In genomic region chr2:1649103-1649870, GRCh38 we compare ENCODE assay signal across 1 cellular context.
TF ChIP-seq lines count a peak whose summit lies in the region.

No MANE protein-coding gene starts in this region.

TF ChIP-seq in PFSK-1, 5 proteins besides CTCF, POLR2A, EP300 and RAD21 (continued from another document):
- TF ChIP-seq REST (IDR thresholded peaks at IDR 0.05; ENCODE audit: insufficient read depth in 1 of 2, low read depth in 2 of 2, low read length in 2 of 2) (no peak), TAF1 (IDR thresholded peaks at IDR 0.05; ENCODE audit: borderline replicate concordance, insufficient read depth, low read length) (no peak), FOXP2 (optimal IDR thresholded peaks at IDR 0.05; ENCODE audit: borderline replicate concordance, extremely low read depth, extremely low read length, insufficient read depth) (no peak)
TF ChIP-seq in PFSK-1: peak in this region for 1.
